In the genomic region with DNA sequence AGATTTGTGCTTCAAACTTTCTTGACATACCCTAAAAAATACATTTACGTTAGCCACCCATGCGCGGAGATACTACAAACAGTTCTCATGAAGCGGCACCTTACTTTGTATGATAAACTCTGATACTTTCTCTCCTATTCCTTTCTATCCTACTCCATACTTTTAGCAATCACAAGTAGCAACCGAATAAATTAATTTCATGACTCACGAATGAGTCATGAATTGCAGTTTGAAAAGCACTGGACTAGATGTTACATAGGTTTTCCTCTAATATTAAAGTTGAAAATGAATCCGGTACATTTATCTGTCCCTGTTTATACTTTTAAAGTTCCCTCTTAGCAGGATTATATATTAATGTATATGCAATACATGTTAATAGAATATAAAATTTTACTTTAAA, we compare ENCODE assay signal across 11 cellular contexts.
DNase-seq lines count a peak whose midpoint lies in the region; ATAC-seq, FAIRE-seq and TF ChIP-seq lines count a peak whose summit lies in the region.
"Had no signal": no experiment of that assay in that cellular context is flagged by ENCODE, and none has a peak within 500 bp of the region (broad histone marks: within the 10 kb centered on the region; RNA-seq: fewer than 3 reads in every experiment).

No MANE protein-coding gene starts in this region.

- peaks cover 37% of the 10 kb centered on the region for H3K4me1 ChIP-seq in A549

- CTCF ChIA-PET in A549 (lab: Yijun Ruan, JAX) = interaction anchor here (1.8 kb wide), 1 partner anchor 168 kb away, joined by 6 read pairs; no protein-coding TSS in a partner anchor
- CTCF ChIA-PET in CD4-positive, alpha-beta T cell (lab: Charles Lee) = no interaction called here

- H3K27me3 Mint-ChIP-seq in mesothelial cell of epicardium (ENCODE audit: low read depth) = no peaks in the 10 kb centered on the region
- no peaks in the 10 kb centered on the region for H3K27me3 Mint-ChIP-seq in CD4-positive, alpha-beta T cell
- H3K27me3 Mint-ChIP-seq: activated CD8-positive, alpha-beta memory T cell treated with anti-CD3 and anti-CD28 coated beads, Interleukin-2, amount 10 ng/mL, durations not matched to agents 7 days and 5 days; B cell had no signal

- H3K9me3 ChIP-seq in A549 = no peaks in the 10 kb centered on the region
- H3K9me3 ChIP-seq in CD4-positive, alpha-beta T cell (ENCODE audit: control insufficient read depth, low read length) = no peaks in the 10 kb centered on the region

- FAIRE-seq in A549 (lab: Jason Lieb, UNC) = no peak

- peak overlapping the region; percentile 36 to 54; a peak in 3 of 6 replicates for H3K27ac ChIP-seq in A549
- H3K27ac ChIP-seq in CD4-positive, alpha-beta T cell (ENCODE audit: low read depth, low read length) = no peak overlapping the region

- no peak overlapping the region for H3K4me3 Mint-ChIP-seq in mesothelial cell of epicardium
- no peak overlapping the region for H3K4me3 Mint-ChIP-seq in CD4-positive, alpha-beta T cell
- H3K4me3 Mint-ChIP-seq: activated CD8-positive, alpha-beta memory T cell treated with anti-CD3 and anti-CD28 coated beads, Interleukin-2, amount 10 ng/mL, durations not matched to agents 7 days and 5 days; B cell had no signal

- no peak for TF ChIP-seq POLR2A in A549 (IDR thresholded peaks at IDR 0.05; ENCODE audit: low read length)

- ATAC-seq in A549 = no peak
- ATAC-seq in CD4-positive, alpha-beta T cell (ENCODE audit: poor library complexity) = no peak
- ATAC-seq: activated CD8-positive, alpha-beta memory T cell treated with anti-CD3 and anti-CD28 coated beads, Interleukin-2, amount 10 ng/mL, durations not matched to agents 7 days and 5 days had no signal

- 75% methylated on average over 7 of the region's 7 CpGs for WGBS in A549 (ENCODE audit: missing lambda C conversion rate)

- no peaks in the 10 kb centered on the region for H3K36me3 Mint-ChIP-seq in mesothelial cell of epicardium
- peaks cover 24% of the 10 kb centered on the region for H3K36me3 Mint-ChIP-seq in CD4-positive, alpha-beta T cell (ENCODE audit: low read depth)

- POLR2A ChIA-PET in A549 (lab: Yijun Ruan, JAX) = interaction anchor here (2.5 kb wide), 1 partner anchor 168 kb away, joined by 10 read pairs; the partner anchor contains the start of gene VIM
- POLR2A ChIA-PET in CD4-positive, alpha-beta T cell (lab: Charles Lee) = interaction anchor here (1.0 kb wide), 1 partner anchor 168 kb away, joined by 4 read pairs; no protein-coding TSS in a partner anchor

- H3K4me2 ChIP-seq in A549 = peak overlapping the region; percentile 70

- peaks cover 64% of the 10 kb centered on the region for H3K4me1 Mint-ChIP-seq in mesothelial cell of epicardium
- peaks cover 37% of the 10 kb centered on the region for H3K4me1 Mint-ChIP-seq in CD4-positive, alpha-beta T cell (ENCODE audit: low read depth)
- H3K4me1 Mint-ChIP-seq: B cell had no signal

- peak overlapping the region; percentile 87 for H3K27ac Mint-ChIP-seq in mesothelial cell of epicardium
- no peak overlapping the region for H3K27ac Mint-ChIP-seq in CD4-positive, alpha-beta T cell
- H3K27ac Mint-ChIP-seq: activated CD8-positive, alpha-beta memory T cell treated with anti-CD3 and anti-CD28 coated beads, Interleukin-2, amount 10 ng/mL, durations not matched to agents 7 days and 5 days; B cell had no signal

- H3K9me3 Mint-ChIP-seq in mesothelial cell of epicardium = no peaks in the 10 kb centered on the region
- no peaks in the 10 kb centered on the region for H3K9me3 Mint-ChIP-seq in CD4-positive, alpha-beta T cell

- no peak for TF ChIP-seq EP300 in A549 (IDR thresholded peaks at IDR 0.05)

- intact Hi-C loops in CD4-positive, alpha-beta T cell (cut with DNase I, micrococcal nuclease) = no loop called here

- no peak for TF ChIP-seq CTCF in A549 (IDR thresholded peaks at IDR 0.05)
- no peak for TF ChIP-seq CTCF in mesothelial cell of epicardium (IDR thresholded peaks at IDR 0.05; ENCODE audit: unreplicated experiment)
- TF ChIP-seq CTCF in CD4-positive, alpha-beta T cell (IDR thresholded peaks at IDR 0.05) = no peak

- no peak overlapping the region for H3K4me3 ChIP-seq in A549

- H3K27me3 ChIP-seq in CD4-positive, alpha-beta T cell (ENCODE audit: control insufficient read depth, insufficient read depth, low read length) = no peaks in the 10 kb centered on the region

- DNase-seq in A549 (ENCODE audit: low read depth in 1 of 2, low spot score in 1 of 2) (peak; percentile 7 to 11), NCI-H226 (peak; percentile 79), dedifferentiated amniotic fluid mesenchymal stem cell (ENCODE audit: extremely low spot score) (peak; percentile 48), mesothelial cell of epicardium (ENCODE audit: low spot score in 2 of 2, unreplicated experiment in 2 of 2) (no peak), NCI-H510A (lab: John Stamatoyannopoulos, UW) (no peak), cortex of kidney (lab: John Stamatoyannopoulos, UW) (no peak), NAMALWA (ENCODE audit: low spot score) (no peak)
- DNase-seq in CD4-positive, alpha-beta T cell = no peak
- DNase-seq: activated CD8-positive, alpha-beta memory T cell treated with anti-CD3 and anti-CD28 coated beads, Interleukin-2, amount 10 ng/mL, durations not matched to agents 7 days and 5 days; cerebellar nuclear complex had no signal

- no peak for TF ChIP-seq RAD21 in A549 (conservative IDR thresholded peaks at IDR 0.05 in 1 of 2, IDR thresholded peaks at IDR 0.05 in 1 of 2)

TF ChIP-seq in A549, 52 proteins besides CTCF, POLR2A, EP300 and RAD21:
- no peak for TF ChIP-seq PBX3 (IDR thresholded peaks at IDR 0.05)
- TF ChIP-seq FOSL2 (IDR thresholded peaks at IDR 0.05) = peak; percentile 16; the same call in 1 of the 2 replicates
- TF ChIP-seq FOSL2 (CRISPR knock-in tag; IDR thresholded peaks at IDR 0.05) = peak; percentile 82

Comparison
In these comparisons a context has a peak if more than half of its experiments do, and no peak if none do; other contexts are left out.
1. DNase-seq: peak in A549 (2 of 2), NCI-H226 (single experiment) and dedifferentiated amniotic fluid mesenchymal stem cell (single experiment); none in mesothelial cell of epicardium (0 of 2), NCI-H510A (single experiment), CD4-positive, alpha-beta T cell (0 of 10), cortex of kidney (single experiment) and NAMALWA (single experiment).